ENCODE assay signal across 19 cellular contexts in genomic region chr6:116030745-116031144, GRCh38.
"Had no signal": no experiment of that assay in that cellular context is flagged by ENCODE, and none has a peak within 500 bp of the region (broad histone marks: within the 10 kb centered on the region; RNA-seq: fewer than 3 reads in every experiment).

No MANE protein-coding gene starts in this region.

- H3K36me3 ChIP-seq: heart left ventricle, lower lobe of right lung, right lobe of liver, upper lobe of left lung had no signal

- H3K9me3 ChIP-seq: heart left ventricle, lower lobe of right lung, right lobe of liver, testis, upper lobe of left lung had no signal

- H3K27me3 ChIP-seq: heart left ventricle, right lobe of liver, testis, upper lobe of left lung had no signal

- ATAC-seq: heart left ventricle; left colon; lower lobe of right lung; right lobe of liver; stimulated activated naive B cell treated with anti-CD40 and anti-IgM and Interleukin-4, amounts not matched to agents 10 μg/mL and 1 μg/mL and 100 μg/mL, for 72 hours had no signal

- H3K4me1 ChIP-seq: testis had no signal

- H3K27ac ChIP-seq: heart left ventricle, lower lobe of right lung, right lobe of liver, testis, upper lobe of left lung had no signal

- DNase-seq: activated CD4-positive, alpha-beta T cell treated with anti-CD3 and anti-CD28 coated beads for 1 hour; activated CD4-positive, alpha-beta T cell treated with anti-CD3 and anti-CD28 coated beads, Interleukin-2, amount 50 U/mL, for 1 hour; activated naive CD8-positive, alpha-beta T cell treated with anti-CD3 and anti-CD28 coated beads for 36 hours; activated T-cell treated with anti-CD3 and anti-CD28 coated beads, Interleukin-2, amount 50 U/mL, for 1 hour; effector memory CD4-positive, alpha-beta T cell; heart left ventricle; islet precursor cell; left colon; lower lobe of right lung; naive B cell; occipital lobe; posterior cingulate gyrus; right lobe of liver; small intestine; stimulated activated CD4-positive, alpha-beta T cell treated with anti-CD3 and anti-CD28 coated beads, Interleukin-15, amount 100 ng/mL, for 24 hours; stimulated activated naive B cell treated with anti-CD40 and anti-IgM and Interleukin-4, amounts not matched to agents 10 μg/mL and 1 μg/mL and 100 μg/mL, for 72 hours; T-helper 9 cell; testis; upper lobe of left lung had no signal

- H3K4me3 ChIP-seq: heart left ventricle, lower lobe of right lung, right lobe of liver, testis, upper lobe of left lung had no signal
